ENCODE assay signal across 1 cellular context in the genomic region with DNA sequence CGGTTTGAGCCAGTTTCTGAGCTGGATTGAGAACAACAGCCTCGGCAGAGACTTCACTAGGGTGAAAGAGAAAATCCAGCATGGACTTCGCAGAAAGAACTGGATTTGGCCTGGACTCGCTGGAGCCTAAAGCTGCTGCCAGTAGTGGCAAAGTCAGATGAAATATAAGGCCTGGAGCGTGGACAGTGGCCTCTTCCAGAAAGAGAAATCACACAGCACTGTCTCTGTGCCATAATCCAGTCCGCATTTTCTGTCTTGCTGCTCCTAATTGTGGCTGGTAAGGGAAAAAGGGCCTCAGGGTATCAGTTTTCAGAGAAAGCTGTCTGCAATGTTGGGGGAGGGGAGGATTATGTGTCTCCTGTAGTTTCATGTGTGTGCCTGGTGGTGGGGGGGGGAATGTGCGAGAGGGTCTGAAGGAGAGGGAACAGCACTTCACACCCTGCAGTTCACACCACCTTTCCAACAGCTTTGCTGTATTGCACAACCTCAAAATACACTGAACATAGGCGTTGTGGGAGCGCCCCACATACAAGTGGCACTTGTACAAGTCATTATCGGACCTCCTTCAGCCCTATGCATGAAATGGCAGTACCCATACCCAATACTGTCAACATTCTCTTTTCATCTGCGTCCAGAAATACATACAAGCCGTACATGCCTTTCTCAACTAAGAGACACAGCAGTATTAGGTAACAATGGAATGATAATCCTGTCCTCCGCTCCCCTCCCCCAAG.
TF ChIP-seq lines count a peak whose summit lies in the region.

No MANE protein-coding gene starts in this region.

TF ChIP-seq in K562, 482 proteins besides CTCF, POLR2A, EP300 and RAD21 (continued from another document and continues in another):
- TF ChIP-seq SAFB (IDR thresholded peaks at IDR 0.05; ENCODE audit: borderline replicate concordance, low read depth, low read length) (no peak), TEAD1 (CRISPR knock-in tag; IDR thresholded peaks at IDR 0.05) (no peak), ZFP36 (IDR thresholded peaks at IDR 0.05; ENCODE audit: low read depth, low read length, partially characterized antibody) (peak; percentile 54), ILF3 (IDR thresholded peaks at IDR 0.05; ENCODE audit: borderline replicate concordance) (no peak), TEAD4 (IDR thresholded peaks at IDR 0.05; ENCODE audit: low read length) (peak; percentile 48), TEAD4 (CRISPR knock-in tag; IDR thresholded peaks at IDR 0.05; ENCODE audit: borderline replicate concordance) (no peak), ZC3H4 (CRISPR knock-in tag; IDR thresholded peaks at IDR 0.05; ENCODE audit: borderline replicate concordance) (no peak), HDAC8 (tag; IDR thresholded peaks at IDR 0.05) (no peak), RFX7 (CRISPR knock-in tag; IDR thresholded peaks at IDR 0.05) (no peak), MAFG (tag; conservative IDR thresholded peaks at IDR 0.05) (peak; percentile 53; the same call in 1 of the 2 replicates), ATF7 (IDR thresholded peaks at IDR 0.05) (peak; percentile 80), GTF2A2 (tag; IDR thresholded peaks at IDR 0.05) (no peak), XRCC4 (IDR thresholded peaks at IDR 0.05; ENCODE audit: extremely low read depth, insufficient read depth, insufficient read length) (no peak), ZNF780A (CRISPR knock-in tag; IDR thresholded peaks at IDR 0.05) (no peak), JUN (IDR thresholded peaks at IDR 0.05; ENCODE audit: borderline replicate concordance, low read depth, low read length) (peak; percentile 28; the same call in 1 of the 2 replicates), JUN (CRISPR knock-in tag; IDR thresholded peaks at IDR 0.05; ENCODE audit: borderline replicate concordance) (no peak), ZSCAN29 (IDR thresholded peaks at IDR 0.05) (peak; percentile 96), SMC3 (conservative IDR thresholded peaks at IDR 0.05; ENCODE audit: insufficient read depth, low read depth, low read length) (no peak), XRCC3 (IDR thresholded peaks at IDR 0.05) (no peak), HINFP (tag; conservative IDR thresholded peaks at IDR 0.05; ENCODE audit: low read depth) (no peak), FUS (optimal IDR thresholded peaks at IDR 0.05; ENCODE audit: low read depth, low read length) (no peak), GMEB1 (CRISPR knock-in tag; IDR thresholded peaks at IDR 0.05) (no peak), ZNF766 (CRISPR knock-in tag; conservative IDR thresholded peaks at IDR 0.05) (peak; percentile 27), SIN3A (IDR thresholded peaks at IDR 0.05; ENCODE audit: borderline replicate concordance in 2 of 2, control insufficient read depth in 1 of 2, low read depth in 2 of 2, low read length in 2 of 2) (0 out of 4 replicates have a peak, but pooled peaks of 1 of the 2 experiments have one; percentile 40), HES1 (IDR thresholded peaks at IDR 0.05; ENCODE audit: low read depth) (peak; percentile 71; the same call in 1 of the 2 replicates), ZNF253 (CRISPR knock-in tag; conservative IDR thresholded peaks at IDR 0.05) (no peak), TCF15 (CRISPR knock-in tag; IDR thresholded peaks at IDR 0.05) (no peak), ZNF239 (CRISPR knock-in tag; IDR thresholded peaks at IDR 0.05) (no peak), LCOR (CRISPR knock-in tag; IDR thresholded peaks at IDR 0.05) (peak; percentile 93), HCFC1 (IDR thresholded peaks at IDR 0.05; ENCODE audit: low read depth, low read length) (no peak; the same call in 1 of the 2 replicates), PHF8 (IDR thresholded peaks at IDR 0.05; ENCODE audit: borderline replicate concordance, low read length) (no peak; the same call in 1 of the 2 replicates), ZNF197 (CRISPR knock-in tag; IDR thresholded peaks at IDR 0.05; ENCODE audit: low read depth) (0 out of 2 replicates have a peak, but pooled peaks have one; percentile 23), SNRNP70 (optimal IDR thresholded peaks at IDR 0.05; ENCODE audit: low read depth, low read length) (no peak), RBFOX2 (IDR thresholded peaks at IDR 0.05; ENCODE audit: low read depth, low read length) (no peak), ZNF165 (CRISPR knock-in tag; IDR thresholded peaks at IDR 0.05; ENCODE audit: borderline replicate concordance) (no peak)
- TF ChIP-seq, protein P1, sequence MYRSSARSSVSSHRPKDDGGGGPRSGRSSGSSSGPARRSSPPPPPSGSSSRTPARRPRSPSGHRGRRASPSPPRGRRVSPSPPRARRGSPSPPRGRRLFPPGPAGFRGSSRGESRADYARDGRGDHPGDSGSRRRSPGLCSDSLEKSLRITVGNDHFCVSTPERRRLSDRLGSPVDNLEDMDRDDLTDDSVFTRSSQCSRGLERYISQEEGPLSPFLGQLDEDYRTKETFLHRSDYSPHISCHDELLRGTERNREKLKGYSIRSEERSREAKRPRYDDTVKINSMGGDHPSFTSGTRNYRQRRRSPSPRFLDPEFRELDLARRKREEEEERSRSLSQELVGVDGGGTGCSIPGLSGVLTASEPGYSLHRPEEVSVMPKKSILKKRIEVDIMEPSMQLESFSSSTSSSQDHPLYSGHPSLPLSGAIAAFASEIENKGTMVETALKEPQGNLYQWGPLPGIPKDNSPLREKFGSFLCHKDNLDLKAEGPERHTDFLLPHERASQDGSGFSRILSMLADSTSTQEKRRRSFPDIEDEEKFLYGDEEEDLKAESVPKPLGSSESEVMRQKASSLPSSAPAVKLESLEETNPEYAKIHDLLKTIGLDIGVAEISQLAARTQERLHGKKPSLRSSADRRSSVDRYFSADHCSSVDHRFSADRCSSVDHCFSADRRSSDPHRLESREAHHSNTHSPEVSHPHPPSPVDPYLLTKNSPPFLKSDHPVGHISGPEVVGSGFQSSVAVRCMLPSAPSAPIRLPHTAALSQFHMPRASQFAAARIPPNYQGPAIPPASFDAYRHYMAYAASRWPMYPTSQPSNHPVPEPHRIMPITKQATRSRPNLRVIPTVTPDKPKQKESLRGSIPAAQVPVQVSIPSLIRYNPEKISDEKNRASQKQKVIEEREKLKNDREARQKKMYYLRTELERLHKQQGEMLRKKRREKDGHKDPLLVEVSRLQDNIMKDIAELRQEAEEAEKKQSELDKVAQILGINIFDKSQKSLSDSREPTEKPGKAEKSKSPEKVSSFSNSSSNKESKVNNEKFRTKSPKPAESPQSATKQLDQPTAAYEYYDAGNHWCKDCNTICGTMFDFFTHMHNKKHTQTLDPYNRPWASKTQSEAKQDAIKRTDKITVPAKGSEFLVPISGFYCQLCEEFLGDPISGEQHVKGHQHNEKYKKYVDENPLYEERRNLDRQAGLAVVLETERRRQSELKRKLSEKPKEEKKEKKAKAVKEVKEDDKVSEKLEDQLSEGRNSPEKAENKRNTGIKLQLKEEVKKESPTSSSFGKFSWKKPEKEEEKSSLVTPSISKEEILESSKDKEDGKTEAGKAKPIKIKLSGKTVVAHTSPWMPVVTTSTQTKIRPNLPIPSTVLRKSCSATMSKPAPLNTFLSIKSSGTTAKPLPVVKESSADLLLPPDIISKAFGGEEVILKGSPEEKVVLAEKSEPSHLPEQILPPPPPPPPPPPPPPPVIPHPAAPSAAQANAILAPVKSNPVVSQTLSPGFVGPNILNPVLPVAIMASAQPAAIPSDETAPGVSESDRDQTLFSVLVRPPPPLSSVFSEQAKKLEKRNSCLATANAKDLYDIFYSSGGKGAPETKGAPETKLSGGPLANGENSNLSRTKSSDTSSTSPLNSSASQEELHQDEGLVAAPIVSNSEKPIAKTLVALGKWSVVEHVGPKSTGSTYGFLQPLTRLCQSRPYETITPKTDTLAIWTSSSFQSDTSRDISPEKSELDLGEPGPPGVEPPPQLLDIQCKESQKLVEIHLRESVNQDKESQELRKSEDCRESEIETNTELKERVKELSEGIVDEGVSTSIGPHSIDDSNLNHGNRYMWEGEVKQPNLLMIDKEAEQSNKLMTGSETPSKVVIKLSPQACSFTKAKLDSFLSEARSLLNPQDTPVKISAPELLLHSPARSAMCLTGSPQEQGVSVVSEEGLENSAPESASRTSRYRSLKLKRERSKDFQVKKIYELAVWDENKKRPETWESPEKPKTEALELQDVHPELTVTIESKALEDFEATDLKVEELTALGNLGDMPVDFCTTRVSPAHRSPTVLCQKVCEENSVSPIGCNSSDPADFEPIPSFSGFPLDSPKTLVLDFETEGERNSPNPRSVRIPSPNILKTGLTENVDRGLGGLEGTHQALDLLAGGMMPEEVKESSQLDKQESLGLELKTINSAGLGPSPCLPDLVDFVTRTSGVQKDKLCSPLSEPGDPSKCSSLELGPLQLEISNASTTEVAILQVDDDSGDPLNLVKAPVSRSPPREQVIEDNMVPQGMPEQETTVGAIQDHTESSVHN (IDR thresholded peaks at IDR 0.05; ENCODE audit: borderline replicate concordance in 1 of 2, low read depth in 1 of 2): peak; percentile 66 to 84; a peak in 2 of 4 replicates
- TF ChIP-seq, protein P2, sequence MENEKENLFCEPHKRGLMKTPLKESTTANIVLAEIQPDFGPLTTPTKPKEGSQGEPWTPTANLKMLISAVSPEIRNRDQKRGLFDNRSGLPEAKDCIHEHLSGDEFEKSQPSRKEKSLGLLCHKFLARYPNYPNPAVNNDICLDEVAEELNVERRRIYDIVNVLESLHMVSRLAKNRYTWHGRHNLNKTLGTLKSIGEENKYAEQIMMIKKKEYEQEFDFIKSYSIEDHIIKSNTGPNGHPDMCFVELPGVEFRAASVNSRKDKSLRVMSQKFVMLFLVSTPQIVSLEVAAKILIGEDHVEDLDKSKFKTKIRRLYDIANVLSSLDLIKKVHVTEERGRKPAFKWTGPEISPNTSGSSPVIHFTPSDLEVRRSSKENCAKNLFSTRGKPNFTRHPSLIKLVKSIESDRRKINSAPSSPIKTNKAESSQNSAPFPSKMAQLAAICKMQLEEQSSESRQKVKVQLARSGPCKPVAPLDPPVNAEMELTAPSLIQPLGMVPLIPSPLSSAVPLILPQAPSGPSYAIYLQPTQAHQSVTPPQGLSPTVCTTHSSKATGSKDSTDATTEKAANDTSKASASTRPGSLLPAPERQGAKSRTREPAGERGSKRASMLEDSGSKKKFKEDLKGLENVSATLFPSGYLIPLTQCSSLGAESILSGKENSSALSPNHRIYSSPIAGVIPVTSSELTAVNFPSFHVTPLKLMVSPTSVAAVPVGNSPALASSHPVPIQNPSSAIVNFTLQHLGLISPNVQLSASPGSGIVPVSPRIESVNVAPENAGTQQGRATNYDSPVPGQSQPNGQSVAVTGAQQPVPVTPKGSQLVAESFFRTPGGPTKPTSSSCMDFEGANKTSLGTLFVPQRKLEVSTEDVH (IDR thresholded peaks at IDR 0.05; ENCODE audit: low read depth, partially characterized antibody): peak; percentile 60
- TF ChIP-seq, protein P3, sequence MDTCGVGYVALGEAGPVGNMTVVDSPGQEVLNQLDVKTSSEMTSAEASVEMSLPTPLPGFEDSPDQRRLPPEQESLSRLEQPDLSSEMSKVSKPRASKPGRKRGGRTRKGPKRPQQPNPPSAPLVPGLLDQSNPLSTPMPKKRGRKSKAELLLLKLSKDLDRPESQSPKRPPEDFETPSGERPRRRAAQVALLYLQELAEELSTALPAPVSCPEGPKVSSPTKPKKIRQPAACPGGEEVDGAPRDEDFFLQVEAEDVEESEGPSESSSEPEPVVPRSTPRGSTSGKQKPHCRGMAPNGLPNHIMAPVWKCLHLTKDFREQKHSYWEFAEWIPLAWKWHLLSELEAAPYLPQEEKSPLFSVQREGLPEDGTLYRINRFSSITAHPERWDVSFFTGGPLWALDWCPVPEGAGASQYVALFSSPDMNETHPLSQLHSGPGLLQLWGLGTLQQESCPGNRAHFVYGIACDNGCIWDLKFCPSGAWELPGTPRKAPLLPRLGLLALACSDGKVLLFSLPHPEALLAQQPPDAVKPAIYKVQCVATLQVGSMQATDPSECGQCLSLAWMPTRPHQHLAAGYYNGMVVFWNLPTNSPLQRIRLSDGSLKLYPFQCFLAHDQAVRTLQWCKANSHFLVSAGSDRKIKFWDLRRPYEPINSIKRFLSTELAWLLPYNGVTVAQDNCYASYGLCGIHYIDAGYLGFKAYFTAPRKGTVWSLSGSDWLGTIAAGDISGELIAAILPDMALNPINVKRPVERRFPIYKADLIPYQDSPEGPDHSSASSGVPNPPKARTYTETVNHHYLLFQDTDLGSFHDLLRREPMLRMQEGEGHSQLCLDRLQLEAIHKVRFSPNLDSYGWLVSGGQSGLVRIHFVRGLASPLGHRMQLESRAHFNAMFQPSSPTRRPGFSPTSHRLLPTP (IDR thresholded peaks at IDR 0.05; ENCODE audit: borderline replicate concordance, extremely low read depth, insufficient read length): no peak
